30 cellular contexts compared by ENCODE assay signal in the genomic region with DNA sequence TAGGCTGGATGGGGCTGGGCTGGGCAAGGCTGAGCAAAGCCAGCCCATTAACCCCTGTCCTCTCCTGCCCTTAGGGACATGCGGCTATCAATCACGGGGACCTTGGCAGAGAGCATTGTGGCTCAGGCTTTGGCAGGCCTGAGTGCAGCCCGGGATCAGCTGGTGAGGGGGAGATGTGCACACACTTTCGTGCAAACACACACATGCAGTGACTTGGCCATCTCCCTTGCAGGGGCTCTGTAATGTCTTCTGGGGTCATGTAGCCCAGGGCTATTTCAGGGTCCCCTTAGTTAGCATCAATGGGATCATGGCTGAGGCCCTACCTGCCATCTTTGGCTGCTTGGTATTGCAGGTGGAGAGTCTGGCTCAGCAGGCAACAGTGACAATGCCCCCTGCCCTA. TPM values are rescaled to one million over a fixed set of nuclear protein-coding genes. Genes with fewer than 3 reads are reported as not detected.
A peak's percentile ranks its signal among the peaks of the same experiment; 100 is the strongest.
DNase-seq lines count a peak whose midpoint lies in the region; ATAC-seq and TF ChIP-seq lines count a peak whose summit lies in the region.
"Had no signal": no experiment of that assay in that cellular context is flagged by ENCODE, and none has a peak within 500 bp of the region (broad histone marks: within the 10 kb centered on the region; RNA-seq: fewer than 3 reads in every experiment).

No MANE protein-coding gene starts in this region.

- ATAC-seq in GM21526 (IDR thresholded peaks at IDR 0.05; ENCODE audit: low FRiP score, unreplicated experiment): no peak

- H3K27ac Mint-ChIP-seq in T-helper 2 cell treated with Interferon-gamma antibody and Interleukin-4, amounts not matched to agents 5 μg/mL and 100 μg/mL, for 36 hours: peak overlapping the region; percentile 31
- peak overlapping the region; percentile 61 for H3K27ac Mint-ChIP-seq in chondrocyte (ENCODE audit: unreplicated experiment)
- H3K27ac Mint-ChIP-seq in progenitor cell of endocrine pancreas: no peak overlapping the region
- H3K27ac Mint-ChIP-seq: activated B cell treated with CpG ODN at 0.5 μM for 24 hours; activated CD4-positive, alpha-beta memory T cell treated with anti-CD3 and anti-CD28 coated beads, Interleukin-2, amount 10 ng/mL, durations not matched to agents 7 days and 5 days; activated naive CD4-positive, alpha-beta T cell treated with anti-CD3 and anti-CD28 coated beads, Interleukin-2, amount 10 ng/mL, durations not matched to agents 7 days and 5 days; stimulated activated naive CD8-positive, alpha-beta T cell treated with anti-CD3 and anti-CD28 coated beads, Interleukin-15, Interleukin-2, amounts not matched to agents 100 ng/mL and 50 ng/mL, for 24 hours had no signal

- no peaks in the 10 kb centered on the region for H3K9me3 Mint-ChIP-seq in T-helper 2 cell treated with Interferon-gamma antibody and Interleukin-4, amounts not matched to agents 5 μg/mL and 100 μg/mL, for 36 hours
- H3K9me3 Mint-ChIP-seq in chondrocyte (ENCODE audit: low read depth): no peaks in the 10 kb centered on the region
- H3K9me3 Mint-ChIP-seq in progenitor cell of endocrine pancreas (ENCODE audit: low read depth): no peaks in the 10 kb centered on the region
- H3K9me3 Mint-ChIP-seq: activated B cell treated with CpG ODN at 0.5 μM for 24 hours; activated CD4-positive, alpha-beta memory T cell treated with anti-CD3 and anti-CD28 coated beads, Interleukin-2, amount 10 ng/mL, durations not matched to agents 7 days and 5 days; activated naive CD4-positive, alpha-beta T cell treated with anti-CD3 and anti-CD28 coated beads, Interleukin-2, amount 10 ng/mL, durations not matched to agents 7 days and 5 days; stimulated activated naive CD8-positive, alpha-beta T cell treated with anti-CD3 and anti-CD28 coated beads, Interleukin-15, Interleukin-2, amounts not matched to agents 100 ng/mL and 50 ng/mL, for 24 hours had no signal

- H3K36me3 Mint-ChIP-seq in T-helper 2 cell treated with Interferon-gamma antibody and Interleukin-4, amounts not matched to agents 5 μg/mL and 100 μg/mL, for 36 hours (ENCODE audit: low read depth): peaks cover 49% of the 10 kb centered on the region
- H3K36me3 Mint-ChIP-seq in chondrocyte (ENCODE audit: low read depth): no peaks in the 10 kb centered on the region
- no peaks in the 10 kb centered on the region for H3K36me3 Mint-ChIP-seq in progenitor cell of endocrine pancreas (ENCODE audit: insufficient read depth)

- H3K36me3 ChIP-seq in smooth muscle cell (ENCODE audit: low read depth): no peaks in the 10 kb centered on the region
- H3K36me3 ChIP-seq: Peyer's patch, SJCRH30 had no signal

- H3K27me3 ChIP-seq in smooth muscle cell (ENCODE audit: low read depth): peaks cover 28% of the 10 kb centered on the region
- H3K27me3 ChIP-seq: neutrophil, SJCRH30 had no signal

- no peak overlapping the region for H2AFZ ChIP-seq in smooth muscle cell (ENCODE audit: low read depth)

- no peaks in the 10 kb centered on the region for H3K79me2 ChIP-seq in smooth muscle cell (ENCODE audit: low read depth)

- H3K9me3 ChIP-seq in smooth muscle cell (replicated peaks; ENCODE audit: low read depth): no peaks in the 10 kb centered on the region
- H3K9me3 ChIP-seq: left lung, neutrophil, Peyer's patch, SJCRH30, tibial nerve had no signal

- H3K4me3 Mint-ChIP-seq in T-helper 2 cell treated with Interferon-gamma antibody and Interleukin-4, amounts not matched to agents 5 μg/mL and 100 μg/mL, for 36 hours: no peak overlapping the region
- H3K4me3 Mint-ChIP-seq in chondrocyte (ENCODE audit: unreplicated experiment) (peak overlapping the region; percentile 54), progenitor cell of endocrine pancreas (ENCODE audit: low read depth) (peak overlapping the region; percentile 64)
- H3K4me3 Mint-ChIP-seq: activated B cell treated with CpG ODN at 0.5 μM for 24 hours; activated CD4-positive, alpha-beta memory T cell treated with anti-CD3 and anti-CD28 coated beads, Interleukin-2, amount 10 ng/mL, durations not matched to agents 7 days and 5 days; activated naive CD4-positive, alpha-beta T cell treated with anti-CD3 and anti-CD28 coated beads, Interleukin-2, amount 10 ng/mL, durations not matched to agents 7 days and 5 days; stimulated activated naive CD8-positive, alpha-beta T cell treated with anti-CD3 and anti-CD28 coated beads, Interleukin-15, Interleukin-2, amounts not matched to agents 100 ng/mL and 50 ng/mL, for 24 hours had no signal

- no peak overlapping the region for H3K9ac ChIP-seq in smooth muscle cell (ENCODE audit: low read depth)

- H4K20me1 ChIP-seq in smooth muscle cell (ENCODE audit: low read depth): no peaks in the 10 kb centered on the region

- H3K4me1 Mint-ChIP-seq in T-helper 2 cell treated with Interferon-gamma antibody and Interleukin-4, amounts not matched to agents 5 μg/mL and 100 μg/mL, for 36 hours (ENCODE audit: low read depth): peaks cover 2% of the 10 kb centered on the region
- H3K4me1 Mint-ChIP-seq in chondrocyte (ENCODE audit: low read depth) (peaks cover 5% of the 10 kb centered on the region), progenitor cell of endocrine pancreas (ENCODE audit: low read depth) (peaks cover 4% of the 10 kb centered on the region)

- 85% methylated on average over 4 of the region's 4 CpGs for WGBS in smooth muscle cell (ENCODE audit: low lambda C conversion rate)

- H3K27me3 Mint-ChIP-seq in T-helper 2 cell treated with Interferon-gamma antibody and Interleukin-4, amounts not matched to agents 5 μg/mL and 100 μg/mL, for 36 hours (ENCODE audit: low read depth): no peaks in the 10 kb centered on the region
- H3K27me3 Mint-ChIP-seq in chondrocyte (ENCODE audit: low read depth): peaks cover 13% of the 10 kb centered on the region
- peaks cover 50% of the 10 kb centered on the region for H3K27me3 Mint-ChIP-seq in progenitor cell of endocrine pancreas
- H3K27me3 Mint-ChIP-seq: activated B cell treated with CpG ODN at 0.5 μM for 24 hours; activated CD4-positive, alpha-beta memory T cell treated with anti-CD3 and anti-CD28 coated beads, Interleukin-2, amount 10 ng/mL, durations not matched to agents 7 days and 5 days; activated naive CD4-positive, alpha-beta T cell treated with anti-CD3 and anti-CD28 coated beads, Interleukin-2, amount 10 ng/mL, durations not matched to agents 7 days and 5 days; stimulated activated naive CD8-positive, alpha-beta T cell treated with anti-CD3 and anti-CD28 coated beads, Interleukin-15, Interleukin-2, amounts not matched to agents 100 ng/mL and 50 ng/mL, for 24 hours had no signal

- TF ChIP-seq CTCF in chondrocyte (IDR thresholded peaks at IDR 0.05) (no peak), progenitor cell of endocrine pancreas (IDR thresholded peaks at IDR 0.05; ENCODE audit: unreplicated experiment) (no peak), smooth muscle cell (IDR thresholded peaks at IDR 0.05; ENCODE audit: borderline replicate concordance, insufficient read depth, poor library complexity, severe bottlenecking) (no peak)

- no peak overlapping the region for H3K27ac ChIP-seq in smooth muscle cell (ENCODE audit: low read depth)
- H3K27ac ChIP-seq: left lung, neutrophil, Peyer's patch, SJCRH30, tibial nerve had no signal

- H3K4me2 ChIP-seq in smooth muscle cell: no peak overlapping the region

- DNase-seq in T-helper 2 cell treated with Interferon-gamma antibody and Interleukin-4, amounts not matched to agents 5 μg/mL and 100 μg/mL, for 36 hours (ENCODE audit: low spot score): no peak
- no peak for DNase-seq in T-helper 2 cell
- peak; percentile 28 for DNase-seq in HuH-7.5 (ENCODE audit: low spot score)
- no peak for DNase-seq in chondrocyte (ENCODE audit: low spot score)
- DNase-seq in progenitor cell of endocrine pancreas (ENCODE audit: low spot score, unreplicated experiment): no peak
- DNase-seq in Kasumi-1 (lab: John Stamatoyannopoulos, UW): no peak
- no peak for DNase-seq in smooth muscle cell (lab: John Stamatoyannopoulos, UW; ENCODE audit: unreplicated experiment)
- DNase-seq: activated B cell treated with CpG ODN at 0.5 μM for 24 hours; activated CD4-positive, alpha-beta memory T cell treated with anti-CD3 and anti-CD28 coated beads, Interleukin-2, amount 10 ng/mL, durations not matched to agents 7 days and 5 days; activated naive CD4-positive, alpha-beta T cell treated with anti-CD3 and anti-CD28 coated beads, Interleukin-2, amount 10 ng/mL, durations not matched to agents 7 days and 5 days; activated T-cell treated with anti-CD3 and anti-CD28 coated beads, Interleukin-2, amount 50 U/mL, for 48 hours; DND-41; effector CD4-positive, alpha-beta T cell; erythroblast; foreskin fibroblast; GOT3; midbrain; MM.1S; NCI-H1436; NCI-H510A treated with DMSO at 0.1 percent for 48 hours; NK-92 treated with Interleukin-12 subunit alpha and Interleukin-12 subunit beta, amount 100 ng/mL, for 24 hours; SJCRH30; small intestine; stimulated activated CD4-positive, alpha-beta T cell treated with anti-CD3 and anti-CD28 coated beads, Interleukin-2, amount 100 ng/mL, for 48 hours had no signal

- H3K4me1 ChIP-seq in smooth muscle cell (ENCODE audit: low read depth): no peaks in the 10 kb centered on the region
- H3K4me1 ChIP-seq: SJCRH30 had no signal

- H3K4me3 ChIP-seq in smooth muscle cell: no peak overlapping the region
- H3K4me3 ChIP-seq: left lung, SJCRH30, tibial nerve had no signal

- no peaks in the 10 kb centered on the region for H3F3A ChIP-seq in smooth muscle cell (ENCODE audit: low read depth)

RNA-seq across cellular contexts. Expression of a gene that starts 6.9 kb away (rescaled TPM):
- total RNA-seq in chondrocyte: 0.97 to 1.8 TPM (median 1.5 TPM) in 3 replicates
- 11.8 and 14.2 TPM in 2 replicates for total RNA-seq in progenitor cell of endocrine pancreas
- total RNA-seq in smooth muscle cell: 0.18 and 0.76 TPM in 2 replicates
- 1.2 and 1.9 TPM in 2 replicates for polyA plus RNA-seq in smooth muscle cell

RNA-seq across cellular contexts. Expression of a gene that starts 8.2 kb away (rescaled TPM):
- total RNA-seq in chondrocyte (16.2 to 18.0 TPM (median 17.2 TPM) in 3 replicates), progenitor cell of endocrine pancreas (32.7 and 34.7 TPM in 2 replicates), smooth muscle cell (16.5 and 21.9 TPM in 2 replicates)
- 31.7 and 45.2 TPM in 2 replicates for polyA plus RNA-seq in smooth muscle cell

RNA-seq across cellular contexts. Expression of a gene that starts 8.9 kb away (rescaled TPM):
- 2.5 to 3.5 TPM (median 3.3 TPM) in 3 replicates for total RNA-seq in chondrocyte
- 5.6 and 6.4 TPM in 2 replicates for total RNA-seq in progenitor cell of endocrine pancreas
- total RNA-seq in smooth muscle cell: 0.36 TPM in 1 of 2 replicates, not detected in the other
- 0.58 and 2.0 TPM in 2 replicates for polyA plus RNA-seq in smooth muscle cell

RNA-seq across cellular contexts. Expression of a gene that starts 14.7 kb away (rescaled TPM):
- total RNA-seq in chondrocyte (6.2 to 9.2 TPM (median 6.4 TPM) in 3 replicates), progenitor cell of endocrine pancreas (25.1 and 26.1 TPM in 2 replicates), smooth muscle cell (8.2 and 9.8 TPM in 2 replicates)
- polyA plus RNA-seq in smooth muscle cell: 14.2 and 19.0 TPM in 2 replicates

RNA-seq across cellular contexts. Expression of a gene that starts 14.8 kb away (rescaled TPM):
- total RNA-seq in chondrocyte (0.82 to 3.1 TPM (median 0.85 TPM) in 3 replicates), progenitor cell of endocrine pancreas (2.5 and 2.6 TPM in 2 replicates), smooth muscle cell (3.4 and 6.9 TPM in 2 replicates)
- polyA plus RNA-seq in smooth muscle cell: 3.9 and 8.5 TPM in 2 replicates
